ENCODE assay signal across 8 cellular contexts in the genomic region with DNA sequence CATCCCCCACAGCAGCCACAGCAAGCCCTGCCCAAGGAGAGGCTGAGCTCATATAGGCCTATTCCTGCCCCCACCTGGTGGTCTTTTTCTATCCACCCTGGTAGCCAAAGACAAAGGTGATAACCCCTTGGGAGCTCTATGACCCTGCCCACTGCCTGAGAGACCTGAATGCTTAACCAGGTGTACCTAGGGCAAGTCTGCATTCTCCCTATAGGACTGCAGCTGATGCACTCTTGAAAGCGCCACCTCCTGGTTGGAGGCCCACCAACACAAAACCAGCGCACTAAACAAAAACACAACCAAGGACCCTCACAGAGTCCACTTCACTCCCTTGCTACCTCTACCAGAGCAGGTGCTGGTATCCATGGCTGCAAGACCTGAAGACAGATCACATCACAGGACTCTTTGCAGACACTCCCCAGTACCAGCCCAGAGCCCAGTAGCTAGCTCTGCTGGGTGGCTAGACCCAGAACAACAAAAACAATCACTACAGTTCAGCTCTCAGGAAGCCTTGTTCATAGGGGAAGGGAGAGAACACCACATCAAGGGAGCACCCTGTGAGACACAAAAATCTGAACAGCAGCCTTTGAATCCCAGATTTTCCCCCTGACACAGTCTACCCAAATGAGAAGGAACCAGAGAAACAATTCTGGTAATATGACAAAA.
DNase-seq lines count a peak whose midpoint lies in the region; ATAC-seq, FAIRE-seq and TF ChIP-seq lines count a peak whose summit lies in the region.
"Not testable (repeated sequence)": the region's sequence is repeated elsewhere in the genome, so short reads cannot be mapped to it uniquely, and the experiment has no call there.

No MANE protein-coding gene starts in this region.

- not testable (repeated sequence) for H3K4me3 ChIP-seq in Caco-2 (ENCODE audit: low read depth, low read length); PC-3 (ENCODE audit: low read length)

- H3K36me3 Mint-ChIP-seq in Caco-2 (ENCODE audit: insufficient read depth, unreplicated experiment); activated CD4-positive, alpha-beta T cell treated with anti-CD3 and anti-CD28 coated beads, Interleukin-2, amount 10 ng/mL, durations not matched to agents 7 days and 5 days (ENCODE audit: low read depth); activated naive CD8-positive, alpha-beta T cell treated with anti-CD3 and anti-CD28 coated beads, Interleukin-2, amount 10 ng/mL, durations not matched to agents 7 days and 5 days; stimulated activated naive B cell treated with anti-CD40 and anti-IgM and Interleukin-4, amounts not matched to agents 10 μg/mL and 1 μg/mL and 100 μg/mL, for 72 hours: not testable (repeated sequence)

- H3K9me3 ChIP-seq in Caco-2; PC-3 (ENCODE audit: low read length): not testable (repeated sequence)

- H4K20me1 ChIP-seq in PC-3 (ENCODE audit: low read length), result not testable (repeated sequence)

- intact Hi-C loops in Caco-2 (cut with micrococcal nuclease; ENCODE audit: unreplicated experiment), result loop anchor here (1.0 kb wide), 1 partner anchor 56 kb away; no protein-coding TSS in a partner anchor
- intact Hi-C loops in PC-3 (cut with micrococcal nuclease), result not testable (repeated sequence)

- peak; percentile 25 to 26 for TF ChIP-seq CTCF in Caco-2 (IDR thresholded peaks at IDR 0.05; ENCODE audit: insufficient read depth in 1 of 2, low read depth in 1 of 2, low read length in 1 of 2, severe bottlenecking in 1 of 2, unreplicated experiment in 1 of 2)
- TF ChIP-seq CTCF in LNCAP (IDR thresholded peaks at IDR 0.05), result peak; percentile 13; the same call in 1 of the 2 replicates
- TF ChIP-seq CTCF in PC-3 (conservative IDR thresholded peaks at IDR 0.05; ENCODE audit: low read depth, low read length), result peak; percentile 49

- not testable (repeated sequence) for H3K27ac ChIP-seq in PC-3 (ENCODE audit: low read length)

- not testable (repeated sequence) for H2AFZ ChIP-seq in PC-3 (ENCODE audit: low read length)

- not testable (repeated sequence) for H3K79me2 ChIP-seq in PC-3 (ENCODE audit: low read length)

- not testable (repeated sequence) for H3F3A ChIP-seq in PC-3 (ENCODE audit: low read length, unreplicated experiment)

- TF ChIP-seq POLR2A in GM12891 (IDR thresholded peaks at IDR 0.05; ENCODE audit: low read depth, low read length), result not testable (repeated sequence)

- H3K36me3 ChIP-seq in Caco-2 (ENCODE audit: control insufficient read depth, insufficient read depth, low read length); PC-3 (ENCODE audit: low read depth, low read length): not testable (repeated sequence)

- H3K4me2 ChIP-seq in PC-3 (ENCODE audit: low read length), result not testable (repeated sequence)

- H3K4me1 ChIP-seq in Caco-2; PC-3 (ENCODE audit: insufficient read depth, low read length): not testable (repeated sequence)

- not testable (repeated sequence) for H3K9me3 Mint-ChIP-seq in Caco-2 (ENCODE audit: unreplicated experiment); activated CD4-positive, alpha-beta T cell treated with anti-CD3 and anti-CD28 coated beads, Interleukin-2, amount 10 ng/mL, durations not matched to agents 7 days and 5 days; activated naive CD8-positive, alpha-beta T cell treated with anti-CD3 and anti-CD28 coated beads, Interleukin-2, amount 10 ng/mL, durations not matched to agents 7 days and 5 days; stimulated activated naive B cell treated with anti-CD40 and anti-IgM and Interleukin-4, amounts not matched to agents 10 μg/mL and 1 μg/mL and 100 μg/mL, for 72 hours

- CTCF ChIA-PET in Caco-2 (lab: Charles Lee); PC-3 (lab: Charles Lee): not testable (repeated sequence)
- CTCF ChIA-PET in activated CD4-positive, alpha-beta T cell treated with anti-CD3 and anti-CD28 coated beads, Interleukin-2, amount 10 ng/mL, durations not matched to agents 7 days and 5 days (lab: Charles Lee), result interaction anchor here (1.8 to 2.0 kb wide), 2 partner anchors 9 to 13 kb away, joined by 7 to 11 read pairs; no protein-coding TSS in a partner anchor

- BruUV-seq in Caco-2 (replicated peaks; lab: Mats Ljungman, UMichigan); PC-3 (replicated peaks; lab: Mats Ljungman, UMichigan): not testable (repeated sequence)

- ATAC-seq in PC-3; stimulated activated naive B cell treated with anti-CD40 and anti-IgM and Interleukin-4, amounts not matched to agents 10 μg/mL and 1 μg/mL and 100 μg/mL, for 72 hours (replicated peaks): not testable (repeated sequence)
- peak; percentile 33 for ATAC-seq in activated naive CD8-positive, alpha-beta T cell treated with anti-CD3 and anti-CD28 coated beads, Interleukin-2, amount 10 ng/mL, durations not matched to agents 7 days and 5 days (ENCODE audit: low read depth)

- FAIRE-seq in GM12891 (lab: Jason Lieb, UNC), result peak; percentile 65

- H3K9me2 ChIP-seq in PC-3 (replicated peaks; ENCODE audit: low read length), result not testable (repeated sequence)

- H3K4me3 Mint-ChIP-seq in Caco-2 (ENCODE audit: unreplicated experiment); activated CD4-positive, alpha-beta T cell treated with anti-CD3 and anti-CD28 coated beads, Interleukin-2, amount 10 ng/mL, durations not matched to agents 7 days and 5 days; activated naive CD8-positive, alpha-beta T cell treated with anti-CD3 and anti-CD28 coated beads, Interleukin-2, amount 10 ng/mL, durations not matched to agents 7 days and 5 days; stimulated activated naive B cell treated with anti-CD40 and anti-IgM and Interleukin-4, amounts not matched to agents 10 μg/mL and 1 μg/mL and 100 μg/mL, for 72 hours: not testable (repeated sequence)

- H3K27me3 Mint-ChIP-seq in Caco-2 (ENCODE audit: insufficient read depth, unreplicated experiment); activated CD4-positive, alpha-beta T cell treated with anti-CD3 and anti-CD28 coated beads, Interleukin-2, amount 10 ng/mL, durations not matched to agents 7 days and 5 days; activated naive CD8-positive, alpha-beta T cell treated with anti-CD3 and anti-CD28 coated beads, Interleukin-2, amount 10 ng/mL, durations not matched to agents 7 days and 5 days; stimulated activated naive B cell treated with anti-CD40 and anti-IgM and Interleukin-4, amounts not matched to agents 10 μg/mL and 1 μg/mL and 100 μg/mL, for 72 hours: not testable (repeated sequence)

- DNase-seq in Caco-2 (peak; percentile 34 to 51), iPS-NIHi11 (ENCODE audit: low spot score) (peak; percentile 29)
- not testable (repeated sequence) for DNase-seq in GM12891 (ENCODE audit: insufficient read length, low spot score); PC-3; activated CD4-positive, alpha-beta T cell treated with anti-CD3 and anti-CD28 coated beads, Interleukin-2, amount 10 ng/mL, durations not matched to agents 7 days and 5 days; activated naive CD8-positive, alpha-beta T cell treated with anti-CD3 and anti-CD28 coated beads, Interleukin-2, amount 10 ng/mL, durations not matched to agents 7 days and 5 days; stimulated activated naive B cell treated with anti-CD40 and anti-IgM and Interleukin-4, amounts not matched to agents 10 μg/mL and 1 μg/mL and 100 μg/mL, for 72 hours

- not testable (repeated sequence) for H3K4me1 Mint-ChIP-seq in Caco-2 (ENCODE audit: low read depth, unreplicated experiment)
- H3K4me1 Mint-ChIP-seq in activated CD4-positive, alpha-beta T cell treated with anti-CD3 and anti-CD28 coated beads, Interleukin-2, amount 10 ng/mL, durations not matched to agents 7 days and 5 days, result peaks cover 44% of the 10 kb centered on the region
- peaks cover 19% of the 10 kb centered on the region for H3K4me1 Mint-ChIP-seq in activated naive CD8-positive, alpha-beta T cell treated with anti-CD3 and anti-CD28 coated beads, Interleukin-2, amount 10 ng/mL, durations not matched to agents 7 days and 5 days
- peaks cover 10 to 30% of the 10 kb centered on the region in 2 donors for H3K4me1 Mint-ChIP-seq in stimulated activated naive B cell treated with anti-CD40 and anti-IgM and Interleukin-4, amounts not matched to agents 10 μg/mL and 1 μg/mL and 100 μg/mL, for 72 hours

- POLR2A ChIA-PET in Caco-2 (lab: Charles Lee); PC-3 (lab: Charles Lee; ENCODE audit: unreplicated experiment); activated CD4-positive, alpha-beta T cell treated with anti-CD3 and anti-CD28 coated beads, Interleukin-2, amount 10 ng/mL, durations not matched to agents 7 days and 5 days (lab: Charles Lee): not testable (repeated sequence)
- POLR2A ChIA-PET in activated naive CD8-positive, alpha-beta T cell treated with anti-CD3 and anti-CD28 coated beads, Interleukin-2, amount 10 ng/mL, durations not matched to agents 7 days and 5 days (lab: Charles Lee), result interaction anchor here (1.6 to 1.7 kb wide), 2 partner anchors 11 kb away, joined by 3 read pairs; no protein-coding TSS in a partner anchor

- not testable (repeated sequence) for H3K27me3 ChIP-seq in Caco-2 (replicated peaks; ENCODE audit: control insufficient read depth, insufficient read depth, low read length); PC-3 (ENCODE audit: low read length)

- not testable (repeated sequence) for H3K27ac Mint-ChIP-seq in Caco-2 (ENCODE audit: unreplicated experiment); activated naive CD8-positive, alpha-beta T cell treated with anti-CD3 and anti-CD28 coated beads, Interleukin-2, amount 10 ng/mL, durations not matched to agents 7 days and 5 days
- peak overlapping the region; percentile 61 for H3K27ac Mint-ChIP-seq in activated CD4-positive, alpha-beta T cell treated with anti-CD3 and anti-CD28 coated beads, Interleukin-2, amount 10 ng/mL, durations not matched to agents 7 days and 5 days
- peak overlapping the region; percentile 20 for H3K27ac Mint-ChIP-seq in stimulated activated naive B cell treated with anti-CD40 and anti-IgM and Interleukin-4, amounts not matched to agents 10 μg/mL and 1 μg/mL and 100 μg/mL, for 72 hours

- not testable (repeated sequence) for H3K9ac ChIP-seq in PC-3 (ENCODE audit: low read length)
